ENCODE assay signal across 8 cellular contexts in genomic region chr19:36665832-36666231, GRCh38. TPM values are rescaled to one million over a fixed set of nuclear protein-coding genes. Genes with fewer than 3 reads are reported as not detected.
DNase-seq lines count a peak whose midpoint lies in the region; ATAC-seq and TF ChIP-seq lines count a peak whose summit lies in the region.

No MANE protein-coding gene starts in this region.

- no peak for TF ChIP-seq CTCF in BJ (IDR thresholded peaks at IDR 0.05; ENCODE audit: insufficient read depth, low read depth, low read length)
- no peak for TF ChIP-seq CTCF in nephron (IDR thresholded peaks at IDR 0.05; ENCODE audit: unreplicated experiment in 3 of 3)
- TF ChIP-seq CTCF in GM20000 (IDR thresholded peaks at IDR 0.05; ENCODE audit: extremely low read depth, missing control alignments) = no peak

- peak overlapping the region; percentile 100 for H3K4me3 Mint-ChIP-seq in effector memory CD8-positive, alpha-beta T cell
- H3K4me3 Mint-ChIP-seq in nephron = peak overlapping the region; percentile 98 to 100 (median 100)

- peaks cover 3% of the 10 kb centered on the region for H3K36me3 ChIP-seq in BJ (ENCODE audit: control insufficient read depth, insufficient read depth, low read length)
- H3K36me3 ChIP-seq in MG63 = peaks cover 26% of the 10 kb centered on the region

- peaks cover 30% of the 10 kb centered on the region for H3K36me3 Mint-ChIP-seq in effector memory CD8-positive, alpha-beta T cell (ENCODE audit: insufficient read depth)
- H3K36me3 Mint-ChIP-seq in nephron (ENCODE audit: low read depth) = peaks cover 83% of the 10 kb centered on the region

- POLR2A ChIA-PET in BJ (lab: Charles Lee) = interaction anchor here (0.7 kb wide), 1 partner anchor 131 kb away, joined by 7 read pairs; no protein-coding TSS in a partner anchor

- H3K27me3 ChIP-seq in BJ (ENCODE audit: control insufficient read depth, insufficient read depth, low read length) = no peaks in the 10 kb centered on the region
- no peaks in the 10 kb centered on the region for H3K27me3 ChIP-seq in MG63

- peaks cover 29% of the 10 kb centered on the region for H3K9me3 ChIP-seq in MG63

- peak overlapping the region; percentile 99 to 100 for H3K27ac Mint-ChIP-seq in effector memory CD8-positive, alpha-beta T cell
- peak overlapping the region; percentile 37 to 92 (median 45) for H3K27ac Mint-ChIP-seq in nephron

- peaks cover 0 to 2% of the 10 kb centered on the region in 2 donors for H3K9me3 Mint-ChIP-seq in effector memory CD8-positive, alpha-beta T cell
- peaks cover 65% of the 10 kb centered on the region for H3K9me3 Mint-ChIP-seq in nephron

- no peaks in the 10 kb centered on the region for H3K27me3 Mint-ChIP-seq in effector memory CD8-positive, alpha-beta T cell
- no peaks in the 10 kb centered on the region for H3K27me3 Mint-ChIP-seq in nephron (ENCODE audit: low read depth)

- H3K4me3 ChIP-seq in BJ (ENCODE audit: low read depth, low read length) (peak overlapping the region; percentile 85), MG63 (peak overlapping the region; percentile 82)

- CTCF ChIA-PET in BJ (lab: Yijun Ruan, JAX) = no interaction called here

- peaks cover 28 to 38% of the 10 kb centered on the region in 2 donors for H3K4me1 Mint-ChIP-seq in effector memory CD8-positive, alpha-beta T cell (ENCODE audit: low read depth in 2 of 2)
- H3K4me1 Mint-ChIP-seq in nephron = peaks cover 27% of the 10 kb centered on the region

- no peak for ATAC-seq in effector memory CD8-positive, alpha-beta T cell (replicated peaks)
- ATAC-seq in HG03521 (IDR thresholded peaks at IDR 0.05; ENCODE audit: unreplicated experiment) = no peak

- DNase-seq in BJ (ENCODE audit: low read depth) (no peak), MG63 (no peak), putamen (ENCODE audit: low spot score) (no peak), GM20000 (ENCODE audit: low spot score) (no peak), NOMO-1 treated with DMSO at 0.1 percent for 48 hours (lab: John Stamatoyannopoulos, UW; ENCODE audit: unreplicated experiment) (no peak)
- DNase-seq in effector memory CD8-positive, alpha-beta T cell = no peak

RNA-seq across cellular contexts. Expression of gene ZNF461, which starts 0.8 kb away (rescaled TPM):
- polyA plus RNA-seq in BJ (2011; rRNA removed) = 1.9 and 4.1 TPM in 2 replicates
- polyA minus RNA-seq in BJ (2011; rRNA and poly(A)+ RNA removed) = 3.6 and 3.7 TPM in 2 replicates
- 1.3 and 52.2 TPM in 2 replicates for total RNA-seq in MG63 (2014; rRNA removed; shearing (Covaris generic); ENCODE audit: low replicate concordance)

RNA-seq across cellular contexts. Expression of gene ZNF567, which starts 21.6 kb away (rescaled TPM):
- polyA plus RNA-seq in BJ (2011; rRNA removed) = 2.6 and 5.7 TPM in 2 replicates
- polyA minus RNA-seq in BJ (2011; rRNA and poly(A)+ RNA removed) = 1.2 and 1.6 TPM in 2 replicates
- 1.8 and 5.6 TPM in 2 replicates for total RNA-seq in MG63 (2014; rRNA removed; shearing (Covaris generic); ENCODE audit: low replicate concordance)
